In the genomic region with DNA sequence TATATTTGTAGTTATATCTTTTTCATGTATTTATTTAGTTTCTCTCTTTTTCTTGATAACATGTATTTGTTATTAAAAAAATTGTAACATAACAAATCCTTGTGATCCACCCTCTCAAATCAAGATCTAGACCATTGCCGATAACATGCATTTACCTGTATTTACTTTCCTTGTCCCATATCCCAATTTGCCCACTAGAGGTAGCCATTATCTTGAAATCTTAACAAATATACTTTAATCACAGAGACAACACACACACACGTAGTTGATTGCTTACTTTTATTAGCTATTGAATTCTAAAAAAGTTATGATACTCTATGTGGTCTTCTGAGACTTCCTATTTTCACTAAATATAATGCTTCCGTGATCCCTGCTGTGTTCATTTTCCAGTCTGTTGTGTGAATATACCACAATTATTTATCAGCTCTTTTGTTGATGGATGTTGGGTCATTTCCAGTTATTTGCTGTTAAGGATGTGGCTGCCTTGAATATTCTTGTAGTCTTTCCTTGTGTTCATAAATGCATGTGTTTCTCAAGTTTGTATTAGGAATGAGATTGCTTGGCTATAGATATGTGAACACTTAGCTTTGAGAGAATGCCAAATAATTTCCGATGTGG, we compare ENCODE assay signal across 1 cellular context.
TF ChIP-seq lines count a peak whose summit lies in the region.

No MANE protein-coding gene starts in this region.

TF ChIP-seq in H1, 55 proteins besides CTCF, POLR2A, EP300 and RAD21 (continued from another document):
- TF ChIP-seq SIN3A (conservative IDR thresholded peaks at IDR 0.05 in 1 of 2, IDR thresholded peaks at IDR 0.05 in 1 of 2; ENCODE audit: low read depth in 1 of 2, low read length in 2 of 2) = no peak
- TF ChIP-seq TCF12 (IDR thresholded peaks at IDR 0.05; ENCODE audit: low read depth, low read length) = no peak
- no peak for TF ChIP-seq RXRA (IDR thresholded peaks at IDR 0.05; ENCODE audit: insufficient read depth, low read depth, low read length)
- no peak for TF ChIP-seq POU5F1 (IDR thresholded peaks at IDR 0.05; ENCODE audit: low read depth, low read length)
